26 cellular contexts compared by ENCODE assay signal in the genomic region with DNA sequence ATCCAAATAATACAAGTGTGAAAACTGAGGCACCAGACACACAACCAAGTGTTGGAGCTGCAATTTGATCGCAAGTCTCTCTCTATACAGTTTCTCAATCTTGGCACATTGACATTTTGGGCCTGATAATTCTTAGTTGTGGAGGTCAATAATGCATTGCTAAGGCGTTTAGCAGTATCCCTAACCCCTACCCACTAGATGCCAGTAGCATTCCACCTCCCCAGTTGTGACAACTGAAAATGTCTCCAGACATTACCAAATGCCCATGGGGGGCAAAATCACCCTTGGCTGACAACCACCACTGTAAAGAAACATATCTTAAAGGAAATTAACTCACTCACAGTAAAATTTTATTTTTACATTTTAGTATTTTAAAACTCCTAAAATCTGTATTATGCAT.
"Had no signal": no experiment of that assay in that cellular context is flagged by ENCODE, and none has a peak within 500 bp of the region (broad histone marks: within the 10 kb centered on the region; RNA-seq: fewer than 3 reads in every experiment).

No MANE protein-coding gene starts in this region.

- H3K27me3 ChIP-seq: breast epithelium, pancreas, transverse colon, uterus had no signal

- H3K36me3 ChIP-seq: breast epithelium, left lung, pancreas, transverse colon, uterus, WERI-Rb-1 had no signal

- H3K27ac ChIP-seq: breast epithelium, psoas muscle, transverse colon, uterus, WERI-Rb-1 had no signal

- H3K27me3 Mint-ChIP-seq: activated naive CD8-positive, alpha-beta T cell treated with anti-CD3 and anti-CD28 coated beads for 36 hours; T-cell had no signal

- DNase-seq: activated CD4-positive, alpha-beta T cell treated with anti-CD3 and anti-CD28 coated beads for 1 hour; activated CD4-positive, alpha-beta T cell treated with anti-CD3 and anti-CD28 coated beads, Interleukin-2, amount 50 U/mL, for 1 hour; activated CD8-positive, alpha-beta T cell treated with anti-CD3 and anti-CD28 coated beads, Interleukin-2, amount 10 ng/mL, durations not matched to agents 7 days and 5 days; activated naive CD8-positive, alpha-beta T cell treated with anti-CD3 and anti-CD28 coated beads for 36 hours; cortex of kidney; erythroblast; foreskin fibroblast; kidney glomerular epithelial cell; left lung; pancreas; psoas muscle; small intestine; stimulated activated CD4-positive, alpha-beta T cell treated with anti-CD3 and anti-CD28 coated beads, Interleukin-15, amount 100 ng/mL, for 24 hours; stimulated activated CD4-positive, alpha-beta T cell treated with anti-CD3 and anti-CD28 coated beads, Interleukin-2, amount 100 ng/mL, for 48 hours; stimulated activated CD8-positive, alpha-beta memory T cell treated with anti-CD3 and anti-CD28 coated beads, Interleukin-4, amount 100 ng/mL, for 48 hours; stimulated activated naive B cell treated with anti-CD40 and anti-IgM and Interleukin-4, amounts not matched to agents 10 μg/mL and 1 μg/mL and 100 μg/mL, for 72 hours; T-cell; transverse colon; uterus; WERI-Rb-1 had no signal

- H3K4me1 ChIP-seq: breast epithelium, uterus had no signal

- FAIRE-seq: astrocyte, small intestine had no signal

- H3K4me3 ChIP-seq: breast epithelium, left lung, lung, pancreas, psoas muscle, transverse colon, uterus had no signal

- H3K4me3 Mint-ChIP-seq: activated CD8-positive, alpha-beta T cell treated with anti-CD3 and anti-CD28 coated beads, Interleukin-2, amount 10 ng/mL, durations not matched to agents 7 days and 5 days; activated naive CD8-positive, alpha-beta T cell treated with anti-CD3 and anti-CD28 coated beads for 36 hours; nephron; stimulated activated naive B cell treated with anti-CD40 and anti-IgM and Interleukin-4, amounts not matched to agents 10 μg/mL and 1 μg/mL and 100 μg/mL, for 72 hours; T-cell; T-helper 2 cell treated with Interferon-gamma antibody and Interleukin-4, amounts not matched to agents 5 μg/mL and 100 μg/mL, for 36 hours had no signal

- H3K27ac Mint-ChIP-seq: activated CD8-positive, alpha-beta T cell treated with anti-CD3 and anti-CD28 coated beads, Interleukin-2, amount 10 ng/mL, durations not matched to agents 7 days and 5 days; activated naive CD8-positive, alpha-beta T cell treated with anti-CD3 and anti-CD28 coated beads for 36 hours; nephron; stimulated activated naive B cell treated with anti-CD40 and anti-IgM and Interleukin-4, amounts not matched to agents 10 μg/mL and 1 μg/mL and 100 μg/mL, for 72 hours; T-helper 2 cell treated with Interferon-gamma antibody and Interleukin-4, amounts not matched to agents 5 μg/mL and 100 μg/mL, for 36 hours had no signal

- ATAC-seq: activated CD8-positive, alpha-beta T cell treated with anti-CD3 and anti-CD28 coated beads, Interleukin-2, amount 10 ng/mL, durations not matched to agents 7 days and 5 days; left lung; pancreas; psoas muscle; sciatic nerve; stimulated activated naive B cell treated with anti-CD40 and anti-IgM and Interleukin-4, amounts not matched to agents 10 μg/mL and 1 μg/mL and 100 μg/mL, for 72 hours; T-cell had no signal

- H3K9me3 ChIP-seq: breast epithelium, left lung, pancreas, psoas muscle, transverse colon, uterus had no signal

- H3K9me3 Mint-ChIP-seq: activated naive CD8-positive, alpha-beta T cell treated with anti-CD3 and anti-CD28 coated beads for 36 hours; nephron; stimulated activated naive B cell treated with anti-CD40 and anti-IgM and Interleukin-4, amounts not matched to agents 10 μg/mL and 1 μg/mL and 100 μg/mL, for 72 hours; T-cell; T-helper 2 cell treated with Interferon-gamma antibody and Interleukin-4, amounts not matched to agents 5 μg/mL and 100 μg/mL, for 36 hours had no signal
